In genomic region chr12:53806689-53807088, GRCh38 we compare ENCODE assay signal across 17 cellular contexts. TPM values are rescaled to one million over a fixed set of nuclear protein-coding genes. Genes with fewer than 3 reads are reported as not detected.
DNase-seq lines count a peak whose midpoint lies in the region; ATAC-seq and TF ChIP-seq lines count a peak whose summit lies in the region.
"Had no signal": no experiment of that assay in that cellular context is flagged by ENCODE, and none has a peak within 500 bp of the region (broad histone marks: within the 10 kb centered on the region; RNA-seq: fewer than 3 reads in every experiment).

No MANE protein-coding gene starts in this region.

- peak; percentile 23 for DNase-seq in AG08396 (ENCODE audit: low spot score)
- DNase-seq in NCI-H2227 (lab: John Stamatoyannopoulos, UW; ENCODE audit: unreplicated experiment): peak; percentile 33
- no peak for DNase-seq in dorsolateral prefrontal cortex
- no peak for DNase-seq in nephron progenitor cell
- no peak for DNase-seq in GM03348 (ENCODE audit: low spot score)
- DNase-seq in stimulated activated naive B cell treated with anti-CD40 and anti-IgM and Interleukin-4, amounts not matched to agents 10 μg/mL and 1 μg/mL and 100 μg/mL, for 72 hours: no peak
- no peak for DNase-seq in activated naive CD4-positive, alpha-beta T cell (lab: John Stamatoyannopoulos, UW)
- DNase-seq: activated CD4-positive, alpha-beta T cell treated with anti-CD3 and anti-CD28 coated beads, Interleukin-2, amount 50 U/mL, for 48 hours; activated T-cell treated with anti-CD3 and anti-CD28 coated beads, Interleukin-2, amount 50 U/mL, for 4 hours; NCI-H2081 treated with DMSO at 0.1 percent for 48 hours; NCI-H69; stimulated activated naive CD8-positive, alpha-beta T cell treated with anti-CD3 and anti-CD28 coated beads, Interleukin-15, amount 100 ng/mL, for 72 hours had no signal

- H3K4me3 ChIP-seq in dorsolateral prefrontal cortex: no peak overlapping the region

- H3K27ac ChIP-seq in dorsolateral prefrontal cortex: peak overlapping the region in 38 of 59 donors; percentile 1 to 78 (median 50)

- H3K4me3 Mint-ChIP-seq in nephron progenitor cell: peak overlapping the region; percentile 33
- no peak overlapping the region for H3K4me3 Mint-ChIP-seq in stimulated activated naive B cell treated with anti-CD40 and anti-IgM and Interleukin-4, amounts not matched to agents 10 μg/mL and 1 μg/mL and 100 μg/mL, for 72 hours
- H3K4me3 Mint-ChIP-seq: activated naive CD8-positive, alpha-beta T cell; activated T-cell treated with anti-CD3 and anti-CD28 coated beads, Interleukin-2, amount 50 U/mL, for 4 hours; natural killer cell treated with Interleukin-12 subunit alpha and Interleukin-12 subunit beta and Interleukin-15 and Interleukin-18, amount 100 ng/mL, for 72 hours; stimulated activated naive CD8-positive, alpha-beta T cell treated with anti-CD3 and anti-CD28 coated beads, Interleukin-15, amount 100 ng/mL, for 72 hours had no signal

- intact Hi-C loops in dorsolateral prefrontal cortex (cut with DNase I): no loop called here

- H3K27ac Mint-ChIP-seq in nephron progenitor cell: no peak overlapping the region
- H3K27ac Mint-ChIP-seq in stimulated activated naive B cell treated with anti-CD40 and anti-IgM and Interleukin-4, amounts not matched to agents 10 μg/mL and 1 μg/mL and 100 μg/mL, for 72 hours: no peak overlapping the region
- H3K27ac Mint-ChIP-seq: activated naive CD8-positive, alpha-beta T cell; natural killer cell treated with Interleukin-12 subunit alpha and Interleukin-12 subunit beta and Interleukin-15 and Interleukin-18, amount 100 ng/mL, for 72 hours; stimulated activated naive CD8-positive, alpha-beta T cell treated with anti-CD3 and anti-CD28 coated beads, Interleukin-15, amount 100 ng/mL, for 72 hours had no signal

- no peak for ATAC-seq in stimulated activated naive B cell treated with anti-CD40 and anti-IgM and Interleukin-4, amounts not matched to agents 10 μg/mL and 1 μg/mL and 100 μg/mL, for 72 hours (replicated peaks)
- ATAC-seq in GM18870 (IDR thresholded peaks at IDR 0.05; ENCODE audit: unreplicated experiment): no peak
- ATAC-seq: activated T-cell treated with anti-CD3 and anti-CD28 coated beads, Interleukin-2, amount 50 U/mL, for 4 hours; natural killer cell treated with Interleukin-12 subunit alpha and Interleukin-12 subunit beta and Interleukin-15 and Interleukin-18, amount 100 ng/mL, for 72 hours; stimulated activated naive CD8-positive, alpha-beta T cell treated with anti-CD3 and anti-CD28 coated beads, Interleukin-15, amount 100 ng/mL, for 72 hours had no signal

- H3K27me3 Mint-ChIP-seq in nephron progenitor cell (ENCODE audit: low read depth, poor library complexity): peaks cover 35% of the 10 kb centered on the region
- peaks cover 26 to 36% of the 10 kb centered on the region in 2 donors for H3K27me3 Mint-ChIP-seq in stimulated activated naive B cell treated with anti-CD40 and anti-IgM and Interleukin-4, amounts not matched to agents 10 μg/mL and 1 μg/mL and 100 μg/mL, for 72 hours

- no peaks in the 10 kb centered on the region for H3K9me3 Mint-ChIP-seq in nephron progenitor cell
- H3K9me3 Mint-ChIP-seq in stimulated activated naive B cell treated with anti-CD40 and anti-IgM and Interleukin-4, amounts not matched to agents 10 μg/mL and 1 μg/mL and 100 μg/mL, for 72 hours: no peaks in the 10 kb centered on the region
- H3K9me3 Mint-ChIP-seq: activated T-cell treated with anti-CD3 and anti-CD28 coated beads, Interleukin-2, amount 50 U/mL, for 4 hours; natural killer cell treated with Interleukin-12 subunit alpha and Interleukin-12 subunit beta and Interleukin-15 and Interleukin-18, amount 100 ng/mL, for 72 hours; stimulated activated naive CD8-positive, alpha-beta T cell treated with anti-CD3 and anti-CD28 coated beads, Interleukin-15, amount 100 ng/mL, for 72 hours had no signal

- no peak for TF ChIP-seq CTCF in dorsolateral prefrontal cortex (IDR thresholded peaks at IDR 0.05 in 54 of 56, conservative IDR thresholded peaks at IDR 0.05 in 2 of 56; ENCODE audit: low read depth in 1 of 56, partially characterized antibody in 56 of 56)
- no peak for TF ChIP-seq CTCF in nephron progenitor cell (IDR thresholded peaks at IDR 0.05)

- H3K27me3 ChIP-seq in dorsolateral prefrontal cortex: peaks cover 0 to 10% (median 0%) of the 10 kb centered on the region in 45 donors

- peaks cover 25% of the 10 kb centered on the region for H3K4me1 Mint-ChIP-seq in nephron progenitor cell
- no peaks in the 10 kb centered on the region for H3K4me1 Mint-ChIP-seq in stimulated activated naive B cell treated with anti-CD40 and anti-IgM and Interleukin-4, amounts not matched to agents 10 μg/mL and 1 μg/mL and 100 μg/mL, for 72 hours
- H3K4me1 Mint-ChIP-seq: stimulated activated naive CD8-positive, alpha-beta T cell treated with anti-CD3 and anti-CD28 coated beads, Interleukin-15, amount 100 ng/mL, for 72 hours had no signal

- no peaks in the 10 kb centered on the region for H3K36me3 Mint-ChIP-seq in nephron progenitor cell (ENCODE audit: low read depth)
- no peaks in the 10 kb centered on the region for H3K36me3 Mint-ChIP-seq in stimulated activated naive B cell treated with anti-CD40 and anti-IgM and Interleukin-4, amounts not matched to agents 10 μg/mL and 1 μg/mL and 100 μg/mL, for 72 hours
- H3K36me3 Mint-ChIP-seq: activated naive CD8-positive, alpha-beta T cell; natural killer cell treated with Interleukin-12 subunit alpha and Interleukin-12 subunit beta and Interleukin-15 and Interleukin-18, amount 100 ng/mL, for 72 hours had no signal

RNA-seq across cellular contexts. Expression of gene CISTR, which starts 54.9 kb away (rescaled TPM):
- 1 to 10 TPM in 52 of 120 experiments, under 1 TPM in 9, not detected in 59; 0.86 to 3.7 (median 1.4) TPM for total RNA-seq in dorsolateral prefrontal cortex
- total RNA-seq: activated T-cell treated with anti-CD3 and anti-CD28 coated beads, Interleukin-2, amount 50 U/mL, for 4 hours; cerebellum; natural killer cell treated with Interleukin-12 subunit alpha and Interleukin-12 subunit beta and Interleukin-15 and Interleukin-18, amount 100 ng/mL, for 72 hours; ureter had no signal

Comparison
In these comparisons a context has a peak if more than half of its experiments do, and no peak if none do; other contexts are left out.
1. DNase-seq: peak in AG08396 (single experiment) and NCI-H2227 (single experiment); none in dorsolateral prefrontal cortex (0 of 10), nephron progenitor cell (single experiment), GM03348 (single experiment), stimulated activated naive B cell treated with anti-CD40 and anti-IgM and Interleukin-4, amounts not matched to agents 10 μg/mL and 1 μg/mL and 100 μg/mL, for 72 hours (single experiment) and activated naive CD4-positive, alpha-beta T cell (0 of 4).